Comparison of ENCODE assay signal across 23 cellular contexts in the genomic region with DNA sequence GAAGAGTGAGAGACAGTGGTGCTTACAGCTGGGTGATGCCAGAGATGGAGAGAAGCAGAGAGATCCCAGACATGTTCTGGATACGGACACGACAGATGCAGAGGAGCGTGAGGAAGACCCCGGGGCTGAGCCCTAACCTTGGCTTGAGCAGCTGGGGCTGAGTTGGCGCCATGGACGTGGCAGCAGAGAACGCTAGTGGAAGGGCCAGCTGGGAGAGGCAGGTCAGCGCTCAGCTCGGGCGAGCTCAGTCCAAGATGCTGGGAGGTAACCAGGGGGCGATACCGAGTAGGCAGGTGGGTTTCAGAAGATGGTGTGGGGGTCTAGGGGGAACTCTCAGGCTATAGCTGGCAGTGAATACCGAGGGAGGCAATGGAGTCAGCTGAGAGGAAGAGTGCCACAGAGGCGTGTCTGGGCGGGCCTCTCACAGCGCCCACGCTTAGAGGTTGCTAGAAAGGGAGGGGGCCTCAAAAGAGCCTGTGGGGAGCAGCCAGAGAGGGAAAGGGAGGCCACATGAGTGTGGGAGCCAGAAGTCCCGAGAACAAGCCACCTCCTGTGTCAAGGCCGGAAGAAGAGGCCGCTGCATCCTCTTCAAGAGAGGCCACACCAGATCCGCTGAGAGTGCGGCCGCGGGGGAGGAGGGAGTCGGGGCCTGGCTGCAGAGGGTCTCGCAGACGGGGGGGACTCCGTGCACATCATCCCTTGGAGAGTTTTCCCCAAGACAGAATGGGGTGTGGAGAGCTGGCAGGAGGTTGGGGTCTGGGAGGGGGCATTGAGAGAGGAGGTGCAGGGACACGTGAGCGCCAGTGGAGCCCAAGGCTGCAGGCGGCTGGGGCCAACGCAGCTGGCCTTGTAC. TPM values are rescaled to one million over a fixed set of nuclear protein-coding genes. Genes with fewer than 3 reads are reported as not detected.
DNase-seq lines count a peak whose midpoint lies in the region; FAIRE-seq and TF ChIP-seq lines count a peak whose summit lies in the region.
"Had no signal": no experiment of that assay in that cellular context is flagged by ENCODE, and none has a peak within 500 bp of the region (broad histone marks: within the 10 kb centered on the region; RNA-seq: fewer than 3 reads in every experiment).

No MANE protein-coding gene starts in this region.

- DNase-seq in activated effector memory CD4-positive, alpha-beta T cell treated with anti-CD3 and anti-CD28 coated beads, Interleukin-2, amount 50 U/mL, for 16 hours: peak; percentile 44
- DNase-seq in activated effector memory CD4-positive, alpha-beta T cell treated with Interleukin-2 at 50 U/mL for 16 hours: no peak
- DNase-seq in kidney (peak; percentile 62), stomach (peak; percentile 24), UCSD-AML1 (lab: John Stamatoyannopoulos, UW; ENCODE audit: unreplicated experiment) (no peak), NCI-H2081 treated with DMSO at 0.1 percent for 48 hours (lab: John Stamatoyannopoulos, UW) (no peak), DMS53 (lab: John Stamatoyannopoulos, UW) (no peak)
- DNase-seq: activated CD4-positive, alpha-beta T cell treated with anti-CD3 and anti-CD28 coated beads for 1 hour; activated CD8-positive, alpha-beta memory T cell treated with anti-CD3 and anti-CD28 coated beads for 24 hours; C1 segment of cervical spinal cord; DMS153; gastrocnemius medialis; NCI-H1436; NCI-H2171 treated with DMSO at 0.1 percent for 48 hours; NCI-H82; PC-3; stimulated activated naive CD8-positive, alpha-beta T cell treated with anti-CD3 and anti-CD28 coated beads, Interleukin-15, amount 100 ng/mL, for 72 hours had no signal

- H3K36me3 ChIP-seq in kidney (ENCODE audit: control insufficient read depth in 1 of 2, insufficient read depth in 2 of 2, low read length in 2 of 2): no peaks in the 10 kb centered on the region
- no peaks in the 10 kb centered on the region for H3K36me3 ChIP-seq in stomach
- H3K36me3 ChIP-seq: cardiac muscle cell, gastrocnemius medialis, pancreas, vagina had no signal

- H3K4me1 ChIP-seq in kidney (ENCODE audit: control insufficient read depth in 1 of 2, insufficient read depth in 1 of 2, low read depth in 1 of 2, low read length in 2 of 2): no peaks in the 10 kb centered on the region
- H3K4me1 ChIP-seq in stomach: no peaks in the 10 kb centered on the region
- H3K4me1 ChIP-seq: gastrocnemius medialis, pancreas had no signal

- TF ChIP-seq POLR2A in stomach (IDR thresholded peaks at IDR 0.05): no peak

- 83 to 88% (median 86%) methylated on average over 32 of the region's 32 CpGs for WGBS in stomach, 5 donors

- H3K9ac ChIP-seq in kidney (ENCODE audit: low read length in 2 of 2): no peak overlapping the region

- no peak for TF ChIP-seq EP300 in stomach (IDR thresholded peaks at IDR 0.05)

- FAIRE-seq in kidney (lab: Jason Lieb, UNC): no peak
- FAIRE-seq: A204.1, pancreas had no signal

- H3K9me3 ChIP-seq in kidney (ENCODE audit: control insufficient read depth in 1 of 2, low read length in 2 of 2): peaks cover 0 to 5% of the 10 kb centered on the region in 2 donors
- peaks cover 0 to 10% (median 4%) of the 10 kb centered on the region in 4 donors for H3K9me3 ChIP-seq in stomach
- H3K9me3 ChIP-seq: gastrocnemius medialis, pancreas, vagina had no signal

- H3K4me3 ChIP-seq in kidney (ENCODE audit: low read length in 2 of 2) (no peak overlapping the region), stomach (no peak overlapping the region)
- H3K4me3 ChIP-seq: cardiac muscle cell, gastrocnemius medialis, pancreas, vagina had no signal

- TF ChIP-seq CTCF in VCaP (conservative IDR thresholded peaks at IDR 0.05): no peak
- no peak for TF ChIP-seq CTCF in kidney (IDR thresholded peaks at IDR 0.05; ENCODE audit: borderline replicate concordance, extremely low read depth, insufficient read depth)
- no peak for TF ChIP-seq CTCF in stomach (IDR thresholded peaks at IDR 0.05)

- peaks cover 0 to 28% (median 0%) of the 10 kb centered on the region in 3 donors for H3K27me3 ChIP-seq in stomach
- H3K27me3 ChIP-seq: cardiac muscle cell, pancreas, vagina had no signal

- intact Hi-C loops in kidney (cut with DNase I) (no loop called here), stomach (cut with DNase I; ENCODE audit: low total_unique reads) (no loop called here)

- H3K27ac ChIP-seq in VCaP (peak overlapping the region; percentile 74; the same call in 1 of the 2 replicates), kidney (ENCODE audit: low read depth in 2 of 2, low read length in 2 of 2) (no peak overlapping the region), stomach (no peak overlapping the region)
- H3K27ac ChIP-seq: cardiac muscle cell, gastrocnemius medialis, pancreas, vagina had no signal

RNA-seq across cellular contexts. Expression of a gene that starts 57.0 kb away (rescaled TPM):
- total RNA-seq in kidney: 0.94 TPM
- 0.17 TPM for polyA plus RNA-seq in kidney (ENCODE audit: insufficient read depth, low read depth, low replicate concordance)
- total RNA-seq in stomach: 1 to 10 TPM in 1 of 5 donors, under 1 TPM in 2, not detected in 2; 0.29 to 1.8 (median 0.29) TPM
- polyA plus RNA-seq in stomach: 1 to 10 TPM; 1.1 to 3.4 (median 2.9) TPM
- total RNA-seq: T-helper 2 cell treated with Interferon-gamma antibody and Interleukin-4, amounts not matched to agents 100 ng/mL and 5 ng/mL, for 36 hours had no signal
- polyA plus RNA-seq: cardiac muscle cell had no signal

Comparison
In these comparisons a context has a peak if more than half of its experiments do, and no peak if none do; other contexts are left out.
1. DNase-seq: peak in activated effector memory CD4-positive, alpha-beta T cell treated with anti-CD3 and anti-CD28 coated beads, Interleukin-2, amount 50 U/mL, for 16 hours (single experiment), kidney (single experiment) and stomach (single experiment); none in activated effector memory CD4-positive, alpha-beta T cell treated with Interleukin-2 at 50 U/mL for 16 hours (single experiment), UCSD-AML1 (single experiment), NCI-H2081 treated with DMSO at 0.1 percent for 48 hours (single experiment) and DMS53 (single experiment).